In genomic region chr14:69687963-69688649, GRCh38 we compare ENCODE assay signal across 14 cellular contexts.
DNase-seq lines count a peak whose midpoint lies in the region; ATAC-seq and TF ChIP-seq lines count a peak whose summit lies in the region.
"Had no signal": no experiment of that assay in that cellular context is flagged by ENCODE, and none has a peak within 500 bp of the region (broad histone marks: within the 10 kb centered on the region; RNA-seq: fewer than 3 reads in every experiment).

No MANE protein-coding gene starts in this region.

- no peak overlapping the region for H2BK15ac ChIP-seq in neuronal stem cell (ENCODE audit: low read length)

- peak overlapping the region; percentile 0 for H3K27ac ChIP-seq in neuronal stem cell (replicated peaks; ENCODE audit: low read length)
- H3K27ac ChIP-seq: 22Rv1 had no signal

- H3K9me3 Mint-ChIP-seq in activated T-helper 2 cell treated with anti-CD3 and anti-CD28 coated beads, Interferon-gamma antibody, Interleukin-2, Interleukin-4, amounts not matched to agents 10 μg/mL and 5 μg/mL and 100 μg/mL, durations not matched to agents 14 hours and 24 hours and 36 hours, result no peaks in the 10 kb centered on the region

- H3K36me3 ChIP-seq in neuronal stem cell (replicated peaks in 1 of 2; ENCODE audit: control insufficient read depth in 2 of 2, insufficient read depth in 2 of 2, low read length in 2 of 2), result no peaks in the 10 kb centered on the region

- H4K8ac ChIP-seq in neuronal stem cell (ENCODE audit: low read depth, low read length), result no peak overlapping the region

- no peak overlapping the region for H2AK5ac ChIP-seq in neuronal stem cell (ENCODE audit: low read depth, low read length)

- H3K23ac ChIP-seq in neuronal stem cell (ENCODE audit: low read depth, low read length, poor library complexity), result no peak overlapping the region

- no peak overlapping the region for H2AFZ ChIP-seq in neuronal stem cell (ENCODE audit: low read length)

- intact Hi-C loops in activated T-helper 2 cell treated with anti-CD3 and anti-CD28 coated beads, Interferon-gamma antibody, Interleukin-2, Interleukin-4, amounts not matched to agents 10 μg/mL and 5 μg/mL and 100 μg/mL, durations not matched to agents 14 hours and 24 hours and 36 hours (cut with micrococcal nuclease), result no loop called here

- peak overlapping the region; percentile 62 for H3K27ac Mint-ChIP-seq in activated T-helper 2 cell treated with anti-CD3 and anti-CD28 coated beads, Interferon-gamma antibody, Interleukin-2, Interleukin-4, amounts not matched to agents 10 μg/mL and 5 μg/mL and 100 μg/mL, durations not matched to agents 14 hours and 24 hours and 36 hours
- H3K27ac Mint-ChIP-seq: stimulated activated naive CD8-positive, alpha-beta T cell treated with anti-CD3 and anti-CD28 coated beads, Interleukin-15, amount 100 ng/mL, for 72 hours had no signal

- H3K9me3 ChIP-seq in neuronal stem cell (replicated peaks in 1 of 2; ENCODE audit: control insufficient read depth in 2 of 2, insufficient read depth in 1 of 2, low read depth in 1 of 2, low read length in 2 of 2), result no peaks in the 10 kb centered on the region

- no peak overlapping the region for H3K9ac ChIP-seq in neuronal stem cell (ENCODE audit: low read depth, low read length, poor library complexity)

- WGBS in neuronal stem cell (ENCODE audit: extremely low coverage in 2 of 2, insufficient read length in 2 of 2, insufficient replicate concordance in 1 of 2), 2 donors, result no CpG with 5 or more reads among the region's 1 CpG

- no peaks in the 10 kb centered on the region for H3K27me3 Mint-ChIP-seq in activated T-helper 2 cell treated with anti-CD3 and anti-CD28 coated beads, Interferon-gamma antibody, Interleukin-2, Interleukin-4, amounts not matched to agents 10 μg/mL and 5 μg/mL and 100 μg/mL, durations not matched to agents 14 hours and 24 hours and 36 hours (ENCODE audit: low read depth)
- H3K27me3 Mint-ChIP-seq: stimulated activated naive CD8-positive, alpha-beta T cell treated with anti-CD3 and anti-CD28 coated beads, Interleukin-15, amount 100 ng/mL, for 72 hours had no signal

- H3K79me1 ChIP-seq in neuronal stem cell (ENCODE audit: low read depth, low read length), result no peaks in the 10 kb centered on the region

- no peak for ATAC-seq in GM18505 (IDR thresholded peaks at IDR 0.05; ENCODE audit: unreplicated experiment)
- no peak for ATAC-seq in activated CD4-positive, CD25-positive, alpha-beta regulatory T cell treated with anti-CD3 and anti-CD28 coated beads, Interleukin-2, amount 50 U/mL, for 24 hours
- ATAC-seq: stimulated activated naive CD8-positive, alpha-beta T cell treated with anti-CD3 and anti-CD28 coated beads, Interleukin-15, amount 100 ng/mL, for 72 hours had no signal

- H3K4me1 ChIP-seq in neuronal stem cell (ENCODE audit: control insufficient read depth in 2 of 2, insufficient read depth in 1 of 2, low read depth in 1 of 2, low read length in 2 of 2), result peaks cover 21 to 23% of the 10 kb centered on the region in 2 donors

- DNase-seq in DMS 273 (lab: John Stamatoyannopoulos, UW; ENCODE audit: unreplicated experiment) (peak; percentile 66), DMS 273 treated with DMSO at 0.1 percent for 48 hours (lab: John Stamatoyannopoulos, UW) (no peak), DMS79 treated with DMSO at 0.1 percent for 48 hours (lab: John Stamatoyannopoulos, UW) (peak; percentile 58), neuronal stem cell (ENCODE audit: low spot score) (no peak), EL (no peak)
- no peak for DNase-seq in activated T-helper 2 cell treated with anti-CD3 and anti-CD28 coated beads, Interferon-gamma antibody, Interleukin-2, Interleukin-4, amounts not matched to agents 10 μg/mL and 5 μg/mL and 100 μg/mL, durations not matched to agents 14 hours and 24 hours and 36 hours (ENCODE audit: low spot score)
- DNase-seq: activated CD4-positive, CD25-positive, alpha-beta regulatory T cell; activated naive CD4-positive, alpha-beta T cell treated with anti-CD3 and anti-CD28 coated beads, Interleukin-2, amount 50 U/mL, for 16 hours; HCEC 1CT; stimulated activated CD4-positive, alpha-beta T cell treated with anti-CD3 and anti-CD28 coated beads, Interleukin-1b, Interleukin-23, amount 100 ng/mL, for 48 hours; stimulated activated naive CD8-positive, alpha-beta T cell treated with anti-CD3 and anti-CD28 coated beads, Interleukin-15, amount 100 ng/mL, for 72 hours had no signal

- H2BK5ac ChIP-seq in neuronal stem cell (ENCODE audit: low read length), result no peak overlapping the region

- no peak overlapping the region for H2BK12ac ChIP-seq in neuronal stem cell (ENCODE audit: low read length)

- peaks cover 21% of the 10 kb centered on the region for H3K36me3 Mint-ChIP-seq in activated T-helper 2 cell treated with anti-CD3 and anti-CD28 coated beads, Interferon-gamma antibody, Interleukin-2, Interleukin-4, amounts not matched to agents 10 μg/mL and 5 μg/mL and 100 μg/mL, durations not matched to agents 14 hours and 24 hours and 36 hours (ENCODE audit: low read depth)

- no peak overlapping the region for H3K4me3 ChIP-seq in neuronal stem cell (ENCODE audit: low read length in 2 of 2)

- no peaks in the 10 kb centered on the region for H3K27me3 ChIP-seq in neuronal stem cell (ENCODE audit: control insufficient read depth in 3 of 3, insufficient read depth in 3 of 3, low read depth in 1 of 3, low read length in 3 of 3)

- H3K4me2 ChIP-seq in neuronal stem cell (ENCODE audit: insufficient read depth, low read length, poor library complexity, severe bottlenecking), result no peak overlapping the region

- no peak overlapping the region for H3K14ac ChIP-seq in neuronal stem cell (ENCODE audit: low read length)

- peak overlapping the region; percentile 5 for H3K4me3 Mint-ChIP-seq in activated T-helper 2 cell treated with anti-CD3 and anti-CD28 coated beads, Interferon-gamma antibody, Interleukin-2, Interleukin-4, amounts not matched to agents 10 μg/mL and 5 μg/mL and 100 μg/mL, durations not matched to agents 14 hours and 24 hours and 36 hours (ENCODE audit: low read depth)
- H3K4me3 Mint-ChIP-seq: stimulated activated naive CD8-positive, alpha-beta T cell treated with anti-CD3 and anti-CD28 coated beads, Interleukin-15, amount 100 ng/mL, for 72 hours had no signal

- no peak overlapping the region for H3K18ac ChIP-seq in neuronal stem cell (ENCODE audit: low read length)

- no peak for TF ChIP-seq POLR2A in GM18505 (IDR thresholded peaks at IDR 0.05; ENCODE audit: borderline replicate concordance, extremely low read depth, insufficient read depth, insufficient read length)

- H3K4ac ChIP-seq in neuronal stem cell (ENCODE audit: low read length), result no peak overlapping the region

- H3K4me1 Mint-ChIP-seq in activated T-helper 2 cell treated with anti-CD3 and anti-CD28 coated beads, Interferon-gamma antibody, Interleukin-2, Interleukin-4, amounts not matched to agents 10 μg/mL and 5 μg/mL and 100 μg/mL, durations not matched to agents 14 hours and 24 hours and 36 hours (ENCODE audit: low read depth), result peaks cover 61% of the 10 kb centered on the region

- no peak overlapping the region for H2BK120ac ChIP-seq in neuronal stem cell (ENCODE audit: low read depth, low read length)

- H4K91ac ChIP-seq in neuronal stem cell (ENCODE audit: low read depth, low read length, poor library complexity), result no peak overlapping the region

Comparison
In these comparisons a context has a peak if more than half of its experiments do, and no peak if none do; other contexts are left out.
1. DNase-seq: peak in DMS 273 (single experiment) and DMS79 treated with DMSO at 0.1 percent for 48 hours (single experiment); none in DMS 273 treated with DMSO at 0.1 percent for 48 hours (single experiment), activated T-helper 2 cell treated with anti-CD3 and anti-CD28 coated beads, Interferon-gamma antibody, Interleukin-2, Interleukin-4, amounts not matched to agents 10 μg/mL and 5 μg/mL and 100 μg/mL, durations not matched to agents 14 hours and 24 hours and 36 hours (single experiment), neuronal stem cell (single experiment) and EL (single experiment).